ENCODE assay signal across 1 cellular context in the genomic region with DNA sequence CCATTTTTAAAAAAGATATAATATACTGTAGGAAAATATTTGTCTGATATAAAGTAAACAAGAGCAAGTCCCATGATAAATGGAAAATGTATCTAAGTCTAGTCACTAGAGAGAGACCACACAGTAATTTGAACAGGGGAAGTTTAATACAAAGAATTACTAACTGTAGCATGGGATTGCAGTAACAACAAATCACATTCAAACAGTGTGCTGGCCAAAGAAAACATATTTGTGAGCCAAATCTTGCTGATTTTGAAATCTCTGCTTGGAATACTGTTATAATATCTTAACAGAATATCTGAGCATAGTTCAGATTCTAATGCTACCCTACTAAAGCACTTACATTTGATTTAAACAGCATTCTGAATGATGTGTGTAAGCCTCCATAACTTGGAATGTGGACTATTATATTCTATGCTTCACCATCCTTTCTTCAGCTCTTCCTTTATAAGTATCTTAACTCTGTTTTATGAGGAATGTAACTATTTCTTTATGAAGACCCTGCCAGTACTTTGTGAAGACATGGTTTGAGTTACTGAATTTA.
TF ChIP-seq lines count a peak whose summit lies in the region.

No MANE protein-coding gene starts in this region.

TF ChIP-seq in SK-N-SH, 30 proteins besides CTCF, POLR2A, EP300 and RAD21 (continued from another document):
- TF ChIP-seq, protein P1, sequence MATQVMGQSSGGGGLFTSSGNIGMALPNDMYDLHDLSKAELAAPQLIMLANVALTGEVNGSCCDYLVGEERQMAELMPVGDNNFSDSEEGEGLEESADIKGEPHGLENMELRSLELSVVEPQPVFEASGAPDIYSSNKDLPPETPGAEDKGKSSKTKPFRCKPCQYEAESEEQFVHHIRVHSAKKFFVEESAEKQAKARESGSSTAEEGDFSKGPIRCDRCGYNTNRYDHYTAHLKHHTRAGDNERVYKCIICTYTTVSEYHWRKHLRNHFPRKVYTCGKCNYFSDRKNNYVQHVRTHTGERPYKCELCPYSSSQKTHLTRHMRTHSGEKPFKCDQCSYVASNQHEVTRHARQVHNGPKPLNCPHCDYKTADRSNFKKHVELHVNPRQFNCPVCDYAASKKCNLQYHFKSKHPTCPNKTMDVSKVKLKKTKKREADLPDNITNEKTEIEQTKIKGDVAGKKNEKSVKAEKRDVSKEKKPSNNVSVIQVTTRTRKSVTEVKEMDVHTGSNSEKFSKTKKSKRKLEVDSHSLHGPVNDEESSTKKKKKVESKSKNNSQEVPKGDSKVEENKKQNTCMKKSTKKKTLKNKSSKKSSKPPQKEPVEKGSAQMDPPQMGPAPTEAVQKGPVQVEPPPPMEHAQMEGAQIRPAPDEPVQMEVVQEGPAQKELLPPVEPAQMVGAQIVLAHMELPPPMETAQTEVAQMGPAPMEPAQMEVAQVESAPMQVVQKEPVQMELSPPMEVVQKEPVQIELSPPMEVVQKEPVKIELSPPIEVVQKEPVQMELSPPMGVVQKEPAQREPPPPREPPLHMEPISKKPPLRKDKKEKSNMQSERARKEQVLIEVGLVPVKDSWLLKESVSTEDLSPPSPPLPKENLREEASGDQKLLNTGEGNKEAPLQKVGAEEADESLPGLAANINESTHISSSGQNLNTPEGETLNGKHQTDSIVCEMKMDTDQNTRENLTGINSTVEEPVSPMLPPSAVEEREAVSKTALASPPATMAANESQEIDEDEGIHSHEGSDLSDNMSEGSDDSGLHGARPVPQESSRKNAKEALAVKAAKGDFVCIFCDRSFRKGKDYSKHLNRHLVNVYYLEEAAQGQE (IDR thresholded peaks at IDR 0.05; ENCODE audit: low read depth, low read length) = no peak
- TF ChIP-seq FOXM1 (IDR thresholded peaks at IDR 0.05; ENCODE audit: low read depth) = no peak
- no peak for TF ChIP-seq NFIC (IDR thresholded peaks at IDR 0.05; ENCODE audit: borderline replicate concordance)
